In genomic region chr9:120536949-120537640, GRCh38 we compare ENCODE assay signal across 24 cellular contexts.
"Had no signal": no experiment of that assay in that cellular context is flagged by ENCODE, and none has a peak within 500 bp of the region (broad histone marks: within the 10 kb centered on the region; RNA-seq: fewer than 3 reads in every experiment).

No MANE protein-coding gene starts in this region.

- H3K4me1 Mint-ChIP-seq: nephron progenitor cell; stimulated activated memory B cell treated with anti-CD40 and anti-IgM and Interleukin-4, amounts not matched to agents 10 μg/mL and 1 μg/mL and 100 μg/mL, for 72 hours had no signal

- H3K4me3 Mint-ChIP-seq: activated naive CD4-positive, alpha-beta T cell treated with anti-CD3 and anti-CD28 coated beads, Interleukin-2, amount 10 ng/mL, durations not matched to agents 7 days and 5 days; activated T-cell treated with anti-CD3 and anti-CD28 coated beads, Interleukin-2, amount 50 U/mL, for 4 hours; immature natural killer cell; nephron progenitor cell; stimulated activated memory B cell treated with anti-CD40 and anti-IgM and Interleukin-4, amounts not matched to agents 10 μg/mL and 1 μg/mL and 100 μg/mL, for 72 hours; type B pancreatic cell had no signal

- ATAC-seq: activated T-cell treated with anti-CD3 and anti-CD28 coated beads, Interleukin-2, amount 50 U/mL, for 4 hours; body of pancreas; esophagus mucosa; left lobe of liver; lower lobe of right lung; mucosa of descending colon; right cardiac atrium; stimulated activated memory B cell treated with anti-CD40 and anti-IgM and Interleukin-4, amounts not matched to agents 10 μg/mL and 1 μg/mL and 100 μg/mL, for 72 hours had no signal

- H3K27ac Mint-ChIP-seq: activated naive CD4-positive, alpha-beta T cell treated with anti-CD3 and anti-CD28 coated beads, Interleukin-2, amount 10 ng/mL, durations not matched to agents 7 days and 5 days; nephron progenitor cell; stimulated activated memory B cell treated with anti-CD40 and anti-IgM and Interleukin-4, amounts not matched to agents 10 μg/mL and 1 μg/mL and 100 μg/mL, for 72 hours; type B pancreatic cell had no signal

- H3K4me3 ChIP-seq: body of pancreas, hepatocyte, lower lobe of right lung, mucosa of descending colon, vagina had no signal

- H3K9me3 Mint-ChIP-seq: activated naive CD4-positive, alpha-beta T cell treated with anti-CD3 and anti-CD28 coated beads, Interleukin-2, amount 10 ng/mL, durations not matched to agents 7 days and 5 days; activated T-cell treated with anti-CD3 and anti-CD28 coated beads, Interleukin-2, amount 50 U/mL, for 4 hours; immature natural killer cell; nephron progenitor cell; stimulated activated memory B cell treated with anti-CD40 and anti-IgM and Interleukin-4, amounts not matched to agents 10 μg/mL and 1 μg/mL and 100 μg/mL, for 72 hours; type B pancreatic cell had no signal

- H3K4me1 ChIP-seq: body of pancreas, lower lobe of right lung, parathyroid adenoma had no signal

- H3K9me3 ChIP-seq: body of pancreas, lower lobe of right lung, mucosa of descending colon, vagina had no signal

- H3K27ac ChIP-seq: body of pancreas, hepatocyte, lower lobe of right lung, parathyroid adenoma, vagina had no signal

- FAIRE-seq: frontal cortex had no signal

- H3K27me3 Mint-ChIP-seq: activated naive CD4-positive, alpha-beta T cell treated with anti-CD3 and anti-CD28 coated beads, Interleukin-2, amount 10 ng/mL, durations not matched to agents 7 days and 5 days; stimulated activated memory B cell treated with anti-CD40 and anti-IgM and Interleukin-4, amounts not matched to agents 10 μg/mL and 1 μg/mL and 100 μg/mL, for 72 hours; type B pancreatic cell had no signal

- DNase-seq: activated CD4-positive, alpha-beta T cell treated with anti-CD3 and anti-CD28 coated beads, Interleukin-2, amount 50 U/mL, for 48 hours; activated CD8-positive, alpha-beta memory T cell treated with anti-CD3 and anti-CD28 coated beads, Interleukin-2, amount 50 U/mL, for 48 hours; activated effector memory CD4-positive, alpha-beta T cell treated with anti-CD3 and anti-CD28 coated beads, Interleukin-2, amount 50 U/mL, for 16 hours; activated naive CD4-positive, alpha-beta T cell treated with anti-CD3 and anti-CD28 coated beads, Interleukin-2, amount 10 ng/mL, durations not matched to agents 7 days and 5 days; activated T-cell treated with anti-CD3 and anti-CD28 coated beads, Interleukin-2, amount 50 U/mL, for 4 hours; body of pancreas; caudate nucleus; dermis blood vessel endothelial cell; effector CD8-positive, alpha-beta T cell; glutamatergic neuron; immature natural killer cell; lower lobe of right lung; mesendoderm; mucosa of descending colon; nephron progenitor cell; right cardiac atrium had no signal

- H3K27me3 ChIP-seq: body of pancreas, hepatocyte, vagina had no signal
